Comparison of ENCODE assay signal across 7 cellular contexts in genomic region chr10:50275650-50276235, GRCh38. TPM values are rescaled to one million over a fixed set of nuclear protein-coding genes. Genes with fewer than 3 reads are reported as not detected.
DNase-seq lines count a peak whose midpoint lies in the region; ATAC-seq and TF ChIP-seq lines count a peak whose summit lies in the region.

No MANE protein-coding gene starts in this region.

- peak; percentile 24 for DNase-seq in GM03348 (ENCODE audit: low spot score)
- DNase-seq in NB4 (ENCODE audit: low read depth), result peak; percentile 51
- DNase-seq in activated T-helper 9 cell treated with anti-CD3 and anti-CD28 coated beads, Interleukin-2, amount 50 U/mL, for 16 hours (ENCODE audit: low read depth), result peak; percentile 2
- DNase-seq in hepatocyte (ENCODE audit: low spot score), result peak; percentile 68
- peak; percentile 23 to 24 for DNase-seq in stimulated activated CD4-positive, alpha-beta T cell treated with anti-CD3 and anti-CD28 coated beads, Interleukin-4, amount 100 ng/mL, for 48 hours (ENCODE audit: low read depth in 2 of 2)
- DNase-seq in effector memory CD4-positive, alpha-beta T cell, result no peak

- no peaks in the 10 kb centered on the region for H3K79me2 ChIP-seq in hepatocyte

- no peak overlapping the region for H2AFZ ChIP-seq in hepatocyte

- TF ChIP-seq CTCF in NB4 (IDR thresholded peaks at IDR 0.05; ENCODE audit: low read depth, low read length) (peak; percentile 87), hepatocyte (IDR thresholded peaks at IDR 0.05; ENCODE audit: poor library complexity) (peak; percentile 61)

- no peak overlapping the region for H3K27ac ChIP-seq in hepatocyte
- no peak overlapping the region for H3K27ac ChIP-seq in effector memory CD4-positive, alpha-beta T cell (ENCODE audit: insufficient read depth, low read length, poor library complexity, severe bottlenecking)

- H3K4me2 ChIP-seq in hepatocyte, result no peak overlapping the region

- H3K27me3 ChIP-seq in hepatocyte, result peaks cover 7% of the 10 kb centered on the region
- peaks cover 7% of the 10 kb centered on the region for H3K27me3 ChIP-seq in effector memory CD4-positive, alpha-beta T cell (replicated peaks; ENCODE audit: control insufficient read depth, insufficient read depth, low read length, poor library complexity, severe bottlenecking)

- no peaks in the 10 kb centered on the region for H4K20me1 ChIP-seq in hepatocyte (ENCODE audit: insufficient read depth, poor library complexity, severe bottlenecking)

- peaks cover 5% of the 10 kb centered on the region for H3K4me1 ChIP-seq in hepatocyte (ENCODE audit: insufficient read depth)
- no peaks in the 10 kb centered on the region for H3K4me1 ChIP-seq in effector memory CD4-positive, alpha-beta T cell (ENCODE audit: control insufficient read depth, insufficient read depth, low read length, poor library complexity, severe bottlenecking)

- no peaks in the 10 kb centered on the region for H3K9me3 ChIP-seq in hepatocyte (ENCODE audit: low read depth)
- H3K9me3 ChIP-seq in effector memory CD4-positive, alpha-beta T cell (ENCODE audit: control insufficient read depth, low read length), result no peaks in the 10 kb centered on the region

- no peak for TF ChIP-seq POLR2A in NB4 (IDR thresholded peaks at IDR 0.05; ENCODE audit: extremely low read depth, insufficient read length)

- no peaks in the 10 kb centered on the region for H3K36me3 ChIP-seq in hepatocyte (replicated peaks; ENCODE audit: insufficient read depth, low read depth)
- no peaks in the 10 kb centered on the region for H3K36me3 ChIP-seq in effector memory CD4-positive, alpha-beta T cell (ENCODE audit: control insufficient read depth, insufficient read depth, low read length)

- H3K4me3 ChIP-seq in NB4 (ENCODE audit: low read depth, low read length) (no peak overlapping the region), hepatocyte (no peak overlapping the region)
- H3K4me3 ChIP-seq in effector memory CD4-positive, alpha-beta T cell (ENCODE audit: insufficient read depth, low read depth, low read length, poor library complexity, severe bottlenecking), result no peak overlapping the region

- peak; percentile 68 for ATAC-seq in GM21737 (IDR thresholded peaks at IDR 0.05; ENCODE audit: unreplicated experiment)

- no peaks in the 10 kb centered on the region for H3K9me2 ChIP-seq in hepatocyte (replicated peaks; ENCODE audit: insufficient read depth)

- 42% methylated on average over 3 of the region's 3 CpGs for WGBS in hepatocyte (ENCODE audit: low lambda C conversion rate, missing lambda C conversion rate)

RNA-seq across cellular contexts. Expression of gene ASAH2, which starts 24.4 kb away (rescaled TPM):
- 7.9 and 9.7 TPM in 2 replicates for total RNA-seq in hepatocyte
- 3.5 and 3.8 TPM in 2 replicates for polyA plus RNA-seq in hepatocyte

Comparison
In these comparisons a context has a peak if more than half of its experiments do, and no peak if none do; other contexts are left out.
1. DNase-seq: peak in GM03348 (single experiment), NB4 (single experiment), activated T-helper 9 cell treated with anti-CD3 and anti-CD28 coated beads, Interleukin-2, amount 50 U/mL, for 16 hours (single experiment), hepatocyte (single experiment) and stimulated activated CD4-positive, alpha-beta T cell treated with anti-CD3 and anti-CD28 coated beads, Interleukin-4, amount 100 ng/mL, for 48 hours (2 of 2); none in effector memory CD4-positive, alpha-beta T cell (0 of 3).